Comparison of ENCODE assay signal across 18 cellular contexts in the genomic region with DNA sequence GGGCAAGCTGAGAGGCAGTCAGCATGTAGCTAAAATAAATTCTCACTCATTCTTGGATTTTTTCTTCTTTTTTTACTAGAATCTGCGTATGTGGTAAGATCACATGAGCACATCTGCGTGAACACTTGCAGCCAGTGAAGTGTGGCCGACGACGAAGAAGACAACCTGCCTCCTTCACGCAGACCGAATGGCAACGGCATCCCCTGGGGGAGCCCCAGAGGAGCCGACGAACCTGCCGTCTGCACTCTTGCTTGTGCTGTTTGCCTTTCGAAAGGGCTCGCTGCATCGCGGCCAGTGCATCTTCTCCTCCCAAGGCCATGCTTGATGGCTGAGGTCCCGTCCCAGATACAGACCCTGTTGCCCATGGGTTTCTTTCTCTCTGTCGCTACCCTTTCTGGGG.
A peak's percentile ranks its signal among the peaks of the same experiment; 100 is the strongest.
DNase-seq lines count a peak whose midpoint lies in the region; ATAC-seq and TF ChIP-seq lines count a peak whose summit lies in the region.
"Had no signal": no experiment of that assay in that cellular context is flagged by ENCODE, and none has a peak within 500 bp of the region (broad histone marks: within the 10 kb centered on the region; RNA-seq: fewer than 3 reads in every experiment).

No MANE protein-coding gene starts in this region.

- H3K4me1 ChIP-seq in vagina, result no peaks in the 10 kb centered on the region
- H3K4me1 ChIP-seq: gastrocnemius medialis, left ventricle myocardium inferior had no signal

- no peaks in the 10 kb centered on the region for H3K36me3 Mint-ChIP-seq in glutamatergic neuron (ENCODE audit: unreplicated experiment)
- H3K36me3 Mint-ChIP-seq in activated T-helper 1 cell treated with anti-CD3 and anti-CD28 coated beads, Interleukin-12 subunit alpha, Interleukin-12 subunit beta, Interleukin-2, Interleukin-4 antibody, amounts not matched to agents 30 ng/mL and 10 ng/mL and 1 ng/mL, durations not matched to agents 14 hours and 24 hours and 36 hours (ENCODE audit: low read depth), result no peaks in the 10 kb centered on the region
- H3K36me3 Mint-ChIP-seq: activated naive CD4-positive, alpha-beta T cell treated with anti-CD3 and anti-CD28 coated beads, Interleukin-2, amount 10 ng/mL, durations not matched to agents 7 days and 5 days had no signal

- peak overlapping the region; percentile 67 for H3K27ac Mint-ChIP-seq in glutamatergic neuron (ENCODE audit: unreplicated experiment)
- H3K27ac Mint-ChIP-seq in activated T-helper 1 cell treated with anti-CD3 and anti-CD28 coated beads, Interleukin-12 subunit alpha, Interleukin-12 subunit beta, Interleukin-2, Interleukin-4 antibody, amounts not matched to agents 30 ng/mL and 10 ng/mL and 1 ng/mL, durations not matched to agents 14 hours and 24 hours and 36 hours, result no peak overlapping the region
- H3K27ac Mint-ChIP-seq: activated CD4-positive, alpha-beta T cell treated with anti-CD3 and anti-CD28 coated beads, Interleukin-2, amount 10 ng/mL, durations not matched to agents 7 days and 5 days; activated naive CD4-positive, alpha-beta T cell treated with anti-CD3 and anti-CD28 coated beads, Interleukin-2, amount 10 ng/mL, durations not matched to agents 7 days and 5 days had no signal

- H3K9me3 ChIP-seq in vagina, result no peaks in the 10 kb centered on the region
- H3K9me3 ChIP-seq: gastrocnemius medialis, left ventricle myocardium inferior had no signal

- peak; percentile 83 for ATAC-seq in GM18505 (IDR thresholded peaks at IDR 0.05; ENCODE audit: unreplicated experiment)
- peak; percentile 65 for ATAC-seq in GM21528 (IDR thresholded peaks at IDR 0.05; ENCODE audit: low FRiP score, unreplicated experiment)
- peak; percentile 85 for ATAC-seq in HG03108 (IDR thresholded peaks at IDR 0.05; ENCODE audit: unreplicated experiment)
- no peak for ATAC-seq in GM19467 (IDR thresholded peaks at IDR 0.05; ENCODE audit: unreplicated experiment)
- ATAC-seq: gastrocnemius medialis, sciatic nerve had no signal

- intact Hi-C loops in vagina (cut with DNase I), result no loop called here
- intact Hi-C loops in activated T-helper 1 cell treated with anti-CD3 and anti-CD28 coated beads, Interleukin-12 subunit alpha, Interleukin-12 subunit beta, Interleukin-2, Interleukin-4 antibody, amounts not matched to agents 30 ng/mL and 10 ng/mL and 1 ng/mL, durations not matched to agents 14 hours and 24 hours and 36 hours (cut with micrococcal nuclease), result no loop called here

- no peaks in the 10 kb centered on the region for H3K36me3 ChIP-seq in vagina
- H3K36me3 ChIP-seq: gastrocnemius medialis, left ventricle myocardium inferior had no signal

- H3K27ac ChIP-seq in vagina, result no peak overlapping the region
- H3K27ac ChIP-seq: gastrocnemius medialis, left ventricle myocardium inferior had no signal

- TF ChIP-seq CTCF in glutamatergic neuron (IDR thresholded peaks at IDR 0.05; ENCODE audit: partially characterized antibody, unreplicated experiment) (no peak), vagina (IDR thresholded peaks at IDR 0.05) (no peak)

- no peaks in the 10 kb centered on the region for H3K27me3 ChIP-seq in vagina

- DNase-seq in glutamatergic neuron (peak; percentile 33), vagina (ENCODE audit: extremely low spot score in 2 of 2) (no peak), germinal center (ENCODE audit: low spot score) (no peak)
- no peak for DNase-seq in activated T-helper 1 cell treated with anti-CD3 and anti-CD28 coated beads, Interleukin-12 subunit alpha, Interleukin-12 subunit beta, Interleukin-2, Interleukin-4 antibody, amounts not matched to agents 30 ng/mL and 10 ng/mL and 1 ng/mL, durations not matched to agents 14 hours and 24 hours and 36 hours (ENCODE audit: low spot score)
- DNase-seq: activated CD4-positive, alpha-beta T cell treated with anti-CD3 and anti-CD28 coated beads, Interleukin-2, amount 10 ng/mL, durations not matched to agents 7 days and 5 days; activated naive CD4-positive, alpha-beta T cell treated with anti-CD3 and anti-CD28 coated beads, Interleukin-2, amount 10 ng/mL, durations not matched to agents 7 days and 5 days; activated T-cell treated with anti-CD3 and anti-CD28 coated beads for 4 hours; COR-L47; gastrocnemius medialis; left ventricle myocardium inferior; NCI-H2029; NCI-H510A; stimulated activated CD4-positive, alpha-beta T cell treated with anti-CD3 and anti-CD28 coated beads, Interleukin-1b, Interleukin-23, amount 100 ng/mL, for 48 hours had no signal

- peak overlapping the region; percentile 57 for H3K4me3 Mint-ChIP-seq in glutamatergic neuron (ENCODE audit: unreplicated experiment)
- H3K4me3 Mint-ChIP-seq in activated T-helper 1 cell treated with anti-CD3 and anti-CD28 coated beads, Interleukin-12 subunit alpha, Interleukin-12 subunit beta, Interleukin-2, Interleukin-4 antibody, amounts not matched to agents 30 ng/mL and 10 ng/mL and 1 ng/mL, durations not matched to agents 14 hours and 24 hours and 36 hours, result no peak overlapping the region
- H3K4me3 Mint-ChIP-seq: activated CD4-positive, alpha-beta T cell treated with anti-CD3 and anti-CD28 coated beads, Interleukin-2, amount 10 ng/mL, durations not matched to agents 7 days and 5 days; activated naive CD4-positive, alpha-beta T cell treated with anti-CD3 and anti-CD28 coated beads, Interleukin-2, amount 10 ng/mL, durations not matched to agents 7 days and 5 days had no signal

- H3K4me1 Mint-ChIP-seq in glutamatergic neuron (ENCODE audit: low read depth, unreplicated experiment), result peaks cover 15% of the 10 kb centered on the region
- no peaks in the 10 kb centered on the region for H3K4me1 Mint-ChIP-seq in activated T-helper 1 cell treated with anti-CD3 and anti-CD28 coated beads, Interleukin-12 subunit alpha, Interleukin-12 subunit beta, Interleukin-2, Interleukin-4 antibody, amounts not matched to agents 30 ng/mL and 10 ng/mL and 1 ng/mL, durations not matched to agents 14 hours and 24 hours and 36 hours (ENCODE audit: low read depth)
- H3K4me1 Mint-ChIP-seq: activated CD4-positive, alpha-beta T cell treated with anti-CD3 and anti-CD28 coated beads, Interleukin-2, amount 10 ng/mL, durations not matched to agents 7 days and 5 days; activated naive CD4-positive, alpha-beta T cell treated with anti-CD3 and anti-CD28 coated beads, Interleukin-2, amount 10 ng/mL, durations not matched to agents 7 days and 5 days had no signal

- no peaks in the 10 kb centered on the region for H3K9me3 Mint-ChIP-seq in glutamatergic neuron (ENCODE audit: unreplicated experiment)
- H3K9me3 Mint-ChIP-seq in activated T-helper 1 cell treated with anti-CD3 and anti-CD28 coated beads, Interleukin-12 subunit alpha, Interleukin-12 subunit beta, Interleukin-2, Interleukin-4 antibody, amounts not matched to agents 30 ng/mL and 10 ng/mL and 1 ng/mL, durations not matched to agents 14 hours and 24 hours and 36 hours, result no peaks in the 10 kb centered on the region
- H3K9me3 Mint-ChIP-seq: activated CD4-positive, alpha-beta T cell treated with anti-CD3 and anti-CD28 coated beads, Interleukin-2, amount 10 ng/mL, durations not matched to agents 7 days and 5 days; activated naive CD4-positive, alpha-beta T cell treated with anti-CD3 and anti-CD28 coated beads, Interleukin-2, amount 10 ng/mL, durations not matched to agents 7 days and 5 days had no signal

- TF ChIP-seq POLR2A in GM18505 (IDR thresholded peaks at IDR 0.05; ENCODE audit: borderline replicate concordance, extremely low read depth, insufficient read depth, insufficient read length), result peak; percentile 25
- no peak for TF ChIP-seq POLR2A in vagina (IDR thresholded peaks at IDR 0.05)

- no peaks in the 10 kb centered on the region for H3K27me3 Mint-ChIP-seq in glutamatergic neuron (ENCODE audit: unreplicated experiment)
- H3K27me3 Mint-ChIP-seq in activated T-helper 1 cell treated with anti-CD3 and anti-CD28 coated beads, Interleukin-12 subunit alpha, Interleukin-12 subunit beta, Interleukin-2, Interleukin-4 antibody, amounts not matched to agents 30 ng/mL and 10 ng/mL and 1 ng/mL, durations not matched to agents 14 hours and 24 hours and 36 hours (ENCODE audit: insufficient read depth), result peaks cover 1% of the 10 kb centered on the region

- H3K4me3 ChIP-seq in vagina, result no peak overlapping the region
- H3K4me3 ChIP-seq: gastrocnemius medialis, left ventricle myocardium inferior had no signal
